8 cellular contexts compared by ENCODE assay signal in the genomic region with DNA sequence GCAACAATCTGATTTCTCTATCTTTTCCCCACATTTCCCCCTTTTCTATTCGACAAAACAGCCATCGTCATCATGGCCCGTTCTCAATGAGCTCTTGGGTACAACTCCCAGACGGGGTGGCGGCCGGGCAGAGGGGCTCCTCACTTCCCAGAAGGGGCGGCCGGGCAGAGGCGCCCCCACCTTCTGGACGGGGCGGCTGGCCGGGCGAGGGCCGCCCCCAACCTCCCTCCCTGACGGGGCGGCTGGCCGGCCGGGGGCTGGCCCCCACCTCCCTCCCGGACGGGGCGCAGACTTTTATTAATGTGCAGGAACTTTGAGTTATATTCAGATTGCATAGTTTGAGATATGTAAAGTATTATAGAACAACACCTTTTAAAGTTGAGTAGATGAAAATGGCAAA.
"Had no signal": no experiment of that assay in that cellular context is flagged by ENCODE, and none has a peak within 500 bp of the region (broad histone marks: within the 10 kb centered on the region; RNA-seq: fewer than 3 reads in every experiment).

No MANE protein-coding gene starts in this region.

- ATAC-seq: GM12878 had no signal

- H3K4me3 ChIP-seq: GM12878 had no signal

- DNase-seq: GDM1, GF-D8 had no signal

- FAIRE-seq: G401.6, GM12878, GM12891, GM12892, GM18507, GM19239 had no signal
